1 cellular context compared by ENCODE assay signal in genomic region chr3:63990204-63990603, GRCh38.
TF ChIP-seq lines count a peak whose summit lies in the region.

No MANE protein-coding gene starts in this region.

TF ChIP-seq in HepG2, 621 proteins besides CTCF, POLR2A, EP300 and RAD21:
- TF ChIP-seq CBX2 (IDR thresholded peaks at IDR 0.05; ENCODE audit: low read depth, low read length), result no peak
- no peak for TF ChIP-seq CBX2 (CRISPR knock-in tag; IDR thresholded peaks at IDR 0.05; ENCODE audit: low read depth)
- TF ChIP-seq MIER2 (CRISPR knock-in tag; IDR thresholded peaks at IDR 0.05), result no peak
- no peak for TF ChIP-seq DNMT1 (CRISPR knock-in tag; IDR thresholded peaks at IDR 0.05)
- TF ChIP-seq FOXA3 (CRISPR knock-in tag; IDR thresholded peaks at IDR 0.05), result no peak
- no peak for TF ChIP-seq ZNF207 (IDR thresholded peaks at IDR 0.05; ENCODE audit: borderline replicate concordance)
- TF ChIP-seq ZNF276 (CRISPR knock-in tag; IDR thresholded peaks at IDR 0.05; ENCODE audit: low read depth), result no peak
- TF ChIP-seq ZNF740 (CRISPR knock-in tag; IDR thresholded peaks at IDR 0.05), result no peak
- TF ChIP-seq ARNT (IDR thresholded peaks at IDR 0.05), result no peak
- no peak for TF ChIP-seq ZMAT5 (CRISPR knock-in tag; IDR thresholded peaks at IDR 0.05; ENCODE audit: borderline replicate concordance, low read depth)
- no peak for TF ChIP-seq KLF15 (CRISPR knock-in tag; IDR thresholded peaks at IDR 0.05; ENCODE audit: borderline replicate concordance)
- no peak for TF ChIP-seq HNF4G (IDR thresholded peaks at IDR 0.05; ENCODE audit: borderline replicate concordance, low read depth, low read length)
- no peak for TF ChIP-seq HNF4G (CRISPR knock-in tag; IDR thresholded peaks at IDR 0.05; ENCODE audit: borderline replicate concordance, low read depth)
- TF ChIP-seq ZNF432 (CRISPR knock-in tag; IDR thresholded peaks at IDR 0.05; ENCODE audit: borderline replicate concordance), result no peak
- no peak for TF ChIP-seq KDM5B (CRISPR knock-in tag; IDR thresholded peaks at IDR 0.05; ENCODE audit: borderline replicate concordance)
- TF ChIP-seq ZNF12 (CRISPR knock-in tag; IDR thresholded peaks at IDR 0.05), result no peak
- no peak for TF ChIP-seq ZNF30 (CRISPR knock-in tag; IDR thresholded peaks at IDR 0.05)
- TF ChIP-seq HINFP (CRISPR knock-in tag; IDR thresholded peaks at IDR 0.05; ENCODE audit: low read depth), result no peak
- no peak for TF ChIP-seq ZNF616 (CRISPR knock-in tag; IDR thresholded peaks at IDR 0.05; ENCODE audit: low read depth)
- no peak for TF ChIP-seq SP2 (CRISPR knock-in tag; IDR thresholded peaks at IDR 0.05)
- TF ChIP-seq ZBTB37 (CRISPR knock-in tag; IDR thresholded peaks at IDR 0.05), result no peak
- no peak for TF ChIP-seq THAP7 (CRISPR knock-in tag; IDR thresholded peaks at IDR 0.05)
TF ChIP-seq in HepG2: peak in this region for 0.
